In the genomic region with DNA sequence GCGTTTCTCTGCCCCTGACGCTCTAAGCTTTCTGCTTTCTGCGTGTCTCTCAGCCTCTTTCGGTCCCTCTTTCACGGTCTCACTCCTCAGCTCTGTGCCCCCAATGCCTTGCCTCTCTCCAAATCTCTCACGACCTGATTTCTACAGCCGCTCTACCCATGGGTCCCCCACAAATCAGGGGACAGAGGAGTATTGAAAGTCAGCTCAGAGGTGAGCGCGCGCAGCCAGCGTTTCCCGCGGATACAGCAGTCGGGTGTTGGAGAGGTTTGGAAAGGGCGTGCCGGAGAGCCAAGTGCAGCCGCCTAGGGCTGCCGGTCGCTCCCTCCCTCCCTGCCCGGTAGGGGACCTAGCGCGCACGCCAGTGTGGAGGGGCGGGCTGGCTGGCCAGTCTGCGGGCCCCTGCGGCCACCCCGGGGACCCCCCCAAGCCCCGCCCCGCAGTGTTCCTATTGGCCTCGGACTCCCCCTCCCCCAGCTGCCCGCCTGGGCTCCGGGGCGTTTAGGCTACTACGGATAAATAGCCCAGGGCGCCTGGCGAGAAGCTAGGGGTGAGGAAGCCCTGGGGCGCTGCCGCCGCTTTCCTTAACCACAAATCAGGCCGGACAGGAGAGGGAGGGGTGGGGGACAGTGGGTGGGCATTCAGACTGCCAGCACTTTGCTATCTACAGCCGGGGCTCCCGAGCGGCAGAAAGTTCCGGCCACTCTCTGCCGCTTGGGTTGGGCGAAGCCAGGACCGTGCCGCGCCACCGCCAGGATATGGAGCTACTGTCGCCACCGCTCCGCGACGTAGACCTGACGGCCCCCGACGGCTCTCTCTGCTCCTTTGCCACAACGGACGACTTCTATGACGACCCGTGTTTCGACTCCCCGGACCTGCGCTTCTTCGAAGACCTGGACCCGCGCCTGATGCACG, we compare ENCODE assay signal across 13 cellular contexts. TPM values are rescaled to one million over a fixed set of nuclear protein-coding genes. Genes with fewer than 3 reads are reported as not detected.
DNase-seq lines count a peak whose midpoint lies in the region; ATAC-seq, FAIRE-seq and TF ChIP-seq lines count a peak whose summit lies in the region.
"Had no signal": no experiment of that assay in that cellular context is flagged by ENCODE, and none has a peak within 500 bp of the region (broad histone marks: within the 10 kb centered on the region; RNA-seq: fewer than 3 reads in every experiment).

MYOD1 (plus strand) TSS at position 544 of the 912 bp plus-strand sequence; CDS start at position 756, 212 bp downstream.

- POLR2A ChIA-PET in endothelial cell of umbilical vein (lab: Charles Lee), result interaction anchor here (0.7 kb wide), 1 partner anchor 264 kb away, joined by 5 read pairs; no protein-coding TSS in a partner anchor
- POLR2A ChIA-PET in activated CD8-positive, alpha-beta T cell treated with anti-CD3 and anti-CD28 coated beads for 36 hours (lab: Charles Lee), result interaction anchor here (0.6 kb wide), 1 partner anchor 721 kb away, joined by 4 read pairs; no protein-coding TSS in a partner anchor

- H3K9me3 Mint-ChIP-seq in nephron, result no peaks in the 10 kb centered on the region
- no peaks in the 10 kb centered on the region for H3K9me3 Mint-ChIP-seq in activated CD8-positive, alpha-beta T cell treated with anti-CD3 and anti-CD28 coated beads for 36 hours
- H3K9me3 Mint-ChIP-seq: stimulated activated effector memory CD8-positive, alpha-beta T cell treated with anti-CD3 and anti-CD28 coated beads, Interleukin-12 subunit alpha, Interleukin-12 subunit beta, amount 100 ng/mL, for 72 hours had no signal

- no peak for ATAC-seq in activated CD8-positive, alpha-beta T cell treated with anti-CD3 and anti-CD28 coated beads for 36 hours
- ATAC-seq in GM21723 (IDR thresholded peaks at IDR 0.05; ENCODE audit: unreplicated experiment) (no peak), body of pancreas (no peak)
- ATAC-seq: stimulated activated effector memory CD8-positive, alpha-beta T cell treated with anti-CD3 and anti-CD28 coated beads, Interleukin-12 subunit alpha, Interleukin-12 subunit beta, amount 100 ng/mL, for 72 hours had no signal

- DNase-seq in EL (peak; percentile 25), NCI-H1105 treated with DMSO at 0.1 percent for 48 hours (lab: John Stamatoyannopoulos, UW) (peak; percentile 42), endothelial cell of umbilical vein (ENCODE audit: low read depth, low spot score) (no peak), A172 (ENCODE audit: low spot score) (no peak), body of pancreas (no peak)
- no peak for DNase-seq in activated CD8-positive, alpha-beta T cell treated with anti-CD3 and anti-CD28 coated beads for 36 hours
- DNase-seq: activated T-cell treated with anti-CD3 and anti-CD28 coated beads, Interleukin-2, amount 50 U/mL, for 48 hours; midbrain had no signal

- peaks cover 70 to 72% of the 10 kb centered on the region in 2 experiments for H3K27me3 ChIP-seq in endothelial cell of umbilical vein (ENCODE audit: control insufficient read depth in 2 of 2, insufficient read depth in 2 of 2, low read length in 2 of 2)
- peaks cover 0 to 25% of the 10 kb centered on the region in 2 donors for H3K27me3 ChIP-seq in body of pancreas

- CTCF ChIA-PET in endothelial cell of umbilical vein (lab: Charles Lee), result interaction anchor here (1.1 to 7.8 kb wide), 4 partner anchors 12 to 119 kb away, joined by 3 to 62 read pairs (median 6); no protein-coding TSS in a partner anchor
- CTCF ChIA-PET in activated CD8-positive, alpha-beta T cell treated with anti-CD3 and anti-CD28 coated beads for 36 hours (lab: Charles Lee), result interaction anchor here (6.9 kb wide), 1 partner anchor 12 kb away, joined by 55 read pairs; no protein-coding TSS in a partner anchor

- TF ChIP-seq CTCF in endothelial cell of umbilical vein (IDR thresholded peaks at IDR 0.05; ENCODE audit: extremely low read depth in 1 of 2, insufficient read depth in 1 of 2, low read depth in 1 of 2, low read length in 2 of 2) (no peak), nephron (IDR thresholded peaks at IDR 0.05; ENCODE audit: unreplicated experiment in 3 of 3) (no peak), body of pancreas (IDR thresholded peaks at IDR 0.05) (no peak)
- no peak for TF ChIP-seq CTCF in activated CD8-positive, alpha-beta T cell treated with anti-CD3 and anti-CD28 coated beads for 36 hours (IDR thresholded peaks at IDR 0.05)

- no peaks in the 10 kb centered on the region for H3K9me1 ChIP-seq in endothelial cell of umbilical vein (replicated peaks; ENCODE audit: control insufficient read depth, extremely low read depth, insufficient read depth, low read length)

- H3K36me3 Mint-ChIP-seq in nephron (ENCODE audit: low read depth), result no peaks in the 10 kb centered on the region
- no peaks in the 10 kb centered on the region for H3K36me3 Mint-ChIP-seq in activated CD8-positive, alpha-beta T cell treated with anti-CD3 and anti-CD28 coated beads for 36 hours (ENCODE audit: low read depth)
- H3K36me3 Mint-ChIP-seq: IgD-negative memory B cell; stimulated activated effector memory CD8-positive, alpha-beta T cell treated with anti-CD3 and anti-CD28 coated beads, Interleukin-12 subunit alpha, Interleukin-12 subunit beta, amount 100 ng/mL, for 72 hours had no signal

- H3K27me3 Mint-ChIP-seq in nephron (ENCODE audit: low read depth), result peaks cover 54% of the 10 kb centered on the region
- H3K27me3 Mint-ChIP-seq in activated CD8-positive, alpha-beta T cell treated with anti-CD3 and anti-CD28 coated beads for 36 hours, result peaks cover 34% of the 10 kb centered on the region

- peak within 1 kb of the TSS; percentile 30 for H2AFZ ChIP-seq in endothelial cell of umbilical vein (ENCODE audit: low read depth, low read length)

- TF ChIP-seq POLR2A in endothelial cell of umbilical vein (IDR thresholded peaks at IDR 0.05; ENCODE audit: low read depth, low read length), result no peak
- no peak for TF ChIP-seq POLR2A in body of pancreas (IDR thresholded peaks at IDR 0.05)

- H3K27ac ChIP-seq in endothelial cell of umbilical vein (ENCODE audit: insufficient read depth, low read depth, low read length) (no peak within 1 kb of the TSS), body of pancreas (no peak within 1 kb of the TSS)
- H3K27ac ChIP-seq: cardiac muscle cell had no signal

- no TSS peak for BruUV-seq in endothelial cell of umbilical vein (replicated peaks; lab: Mats Ljungman, UMichigan)

- H3K4me1 ChIP-seq in endothelial cell of umbilical vein (ENCODE audit: control insufficient read depth, extremely low read depth, insufficient read depth, low read length), result no peaks in the 10 kb centered on the region
- H3K4me1 ChIP-seq in body of pancreas, result peaks cover 32% of the 10 kb centered on the region

- intact Hi-C loops in endothelial cell of umbilical vein (cut with micrococcal nuclease) (no loop called here), body of pancreas (cut with DNase I) (no loop called here)
- intact Hi-C loops in activated CD8-positive, alpha-beta T cell treated with anti-CD3 and anti-CD28 coated beads for 36 hours (cut with micrococcal nuclease), result loop anchor here (10.0 kb wide), 1 partner anchor 124 kb away; no protein-coding TSS in a partner anchor

- H3K9me3 ChIP-seq in endothelial cell of umbilical vein (replicated peaks; ENCODE audit: control insufficient read depth, insufficient read depth, low read length) (no peaks in the 10 kb centered on the region), body of pancreas (no peaks in the 10 kb centered on the region)

- no peaks in the 10 kb centered on the region for H4K20me1 ChIP-seq in endothelial cell of umbilical vein (replicated peaks; ENCODE audit: control insufficient read depth, extremely low read depth, insufficient read depth, low read length)

- dilution Hi-C loops in endothelial cell of umbilical vein (cut with MboI; ENCODE audit: extremely low pct_ligation_motif_present, low sequenced_read_pairs), result no loop called here

- H3K9ac ChIP-seq in endothelial cell of umbilical vein (replicated peaks; ENCODE audit: extremely low read depth, insufficient read depth, low read length), result no peak within 1 kb of the TSS

- peak within 1 kb of the TSS in 2 of 3 experiments; percentile 28 to 36 for H3K27ac Mint-ChIP-seq in nephron
- H3K27ac Mint-ChIP-seq in activated CD8-positive, alpha-beta T cell treated with anti-CD3 and anti-CD28 coated beads for 36 hours, result no peak within 1 kb of the TSS
- H3K27ac Mint-ChIP-seq: stimulated activated effector memory CD8-positive, alpha-beta T cell treated with anti-CD3 and anti-CD28 coated beads, Interleukin-12 subunit alpha, Interleukin-12 subunit beta, amount 100 ng/mL, for 72 hours had no signal

- H3K4me1 Mint-ChIP-seq in nephron, result peaks cover 5% of the 10 kb centered on the region
- peaks cover 2% of the 10 kb centered on the region for H3K4me1 Mint-ChIP-seq in activated CD8-positive, alpha-beta T cell treated with anti-CD3 and anti-CD28 coated beads for 36 hours (ENCODE audit: low read depth)
- H3K4me1 Mint-ChIP-seq: IgD-negative memory B cell had no signal

- H3K36me3 ChIP-seq in endothelial cell of umbilical vein (ENCODE audit: control insufficient read depth in 2 of 2, extremely low read depth in 1 of 2, insufficient read depth in 2 of 2, low read length in 2 of 2), result no peaks in the 10 kb centered on the region
- H3K36me3 ChIP-seq in body of pancreas (replicated peaks in 1 of 2; ENCODE audit: insufficient read depth in 1 of 2, low read depth in 2 of 2), result no peaks in the 10 kb centered on the region
- H3K36me3 ChIP-seq: cardiac muscle cell had no signal

- H3K79me2 ChIP-seq in endothelial cell of umbilical vein (ENCODE audit: control insufficient read depth, insufficient read depth, low read length), result no peaks in the 10 kb centered on the region

- H3K4me2 ChIP-seq in endothelial cell of umbilical vein (ENCODE audit: insufficient read depth, low read length), result no peak within 1 kb of the TSS

- no peak within 1 kb of the TSS for H3K4me3 ChIP-seq in endothelial cell of umbilical vein (replicated peaks in 1 of 3; ENCODE audit: insufficient read depth in 1 of 3, low read depth in 1 of 3, low read length in 3 of 3)
- no peak within 1 kb of the TSS for H3K4me3 ChIP-seq in body of pancreas
- H3K4me3 ChIP-seq: cardiac muscle cell had no signal

- WGBS in body of pancreas, 2 donors, result 3 to 6% methylated on average over 28 to 52 of the region's 69 CpGs

- peak within 1 kb of the TSS; percentile 70 to 86 (median 81) for H3K4me3 Mint-ChIP-seq in nephron
- H3K4me3 Mint-ChIP-seq in activated CD8-positive, alpha-beta T cell treated with anti-CD3 and anti-CD28 coated beads for 36 hours, result no peak within 1 kb of the TSS
- H3K4me3 Mint-ChIP-seq: stimulated activated effector memory CD8-positive, alpha-beta T cell treated with anti-CD3 and anti-CD28 coated beads, Interleukin-12 subunit alpha, Interleukin-12 subunit beta, amount 100 ng/mL, for 72 hours had no signal

- no peak for FAIRE-seq in endothelial cell of umbilical vein (lab: Jason Lieb, UNC)

RNA-seq across cellular contexts. Expression of gene MYOD1, which starts in this region (rescaled TPM):
- total RNA-seq in endothelial cell of umbilical vein (not detected in 2 replicates), body of pancreas (not detected)
- polyA plus RNA-seq in endothelial cell of umbilical vein, result not detected in 2 replicates
- polyA plus RNA-seq in endothelial cell of umbilical vein (2011; cell fraction: cytosol; rRNA removed), result not detected in 2 replicates
- not detected in 2 replicates for polyA plus RNA-seq in endothelial cell of umbilical vein (2011; cell fraction: nucleus; rRNA removed)
- polyA plus RNA-seq in endothelial cell of umbilical vein (2012), result not detected in 2 replicates
- not detected in 2 replicates for polyA minus RNA-seq in endothelial cell of umbilical vein
- polyA minus RNA-seq in endothelial cell of umbilical vein (2011; cell fraction: cytosol; rRNA and poly(A)+ RNA removed), result not detected
- not detected in 2 replicates for polyA minus RNA-seq in endothelial cell of umbilical vein (2011; cell fraction: nucleus; rRNA and poly(A)+ RNA removed)
- total RNA-seq in A172 (2014; rRNA removed; shearing (Covaris generic)), result not detected in 2 replicates
- not detected for total RNA-seq in activated CD8-positive, alpha-beta T cell treated with anti-CD3 and anti-CD28 coated beads for 36 hours
- total RNA-seq: cardiac muscle cell had no signal
- polyA plus RNA-seq: cardiac muscle cell, IgD-negative memory B cell had no signal

Comparison
In these comparisons a context has a peak if more than half of its experiments do, and no peak if none do; other contexts are left out.
1. DNase-seq: peak in EL (single experiment) and NCI-H1105 treated with DMSO at 0.1 percent for 48 hours (single experiment); none in endothelial cell of umbilical vein (single experiment), A172 (single experiment), activated CD8-positive, alpha-beta T cell treated with anti-CD3 and anti-CD28 coated beads for 36 hours (single experiment) and body of pancreas (0 of 4).